Comparison of ENCODE assay signal across 21 cellular contexts in genomic region chr6:5266423-5266822, GRCh38. TPM values are rescaled to one million over a fixed set of nuclear protein-coding genes. Genes with fewer than 3 reads are reported as not detected.
DNase-seq lines count a peak whose midpoint lies in the region; ATAC-seq, FAIRE-seq and TF ChIP-seq lines count a peak whose summit lies in the region.
"Had no signal": no experiment of that assay in that cellular context is flagged by ENCODE, and none has a peak within 500 bp of the region (broad histone marks: within the 10 kb centered on the region; RNA-seq: fewer than 3 reads in every experiment).

No MANE protein-coding gene starts in this region.

- H3K9me3 Mint-ChIP-seq in activated CD8-positive, alpha-beta memory T cell treated with anti-CD3 and anti-CD28 coated beads, Interleukin-2, amount 10 ng/mL, durations not matched to agents 7 days and 5 days (ENCODE audit: low read depth) = no peaks in the 10 kb centered on the region
- peaks cover 4% of the 10 kb centered on the region for H3K9me3 Mint-ChIP-seq in activated CD4-positive, alpha-beta memory T cell treated with anti-CD3 and anti-CD28 coated beads, Interleukin-2, amount 10 ng/mL, durations not matched to agents 7 days and 5 days
- no peaks in the 10 kb centered on the region for H3K9me3 Mint-ChIP-seq in stimulated activated memory B cell treated with anti-CD40 and anti-IgM and Interleukin-4, amounts not matched to agents 10 μg/mL and 1 μg/mL and 100 μg/mL, for 72 hours
- H3K9me3 Mint-ChIP-seq: CD4-positive, alpha-beta T cell; IgD-negative memory B cell had no signal

- no peak overlapping the region for H2AFZ ChIP-seq in HepG2 (ENCODE audit: low read length)

- no peak for TF ChIP-seq EP300 in HepG2 (IDR thresholded peaks at IDR 0.05; ENCODE audit: low read depth in 2 of 2, low read length in 2 of 2)
- no peak for TF ChIP-seq EP300 in HepG2 (CRISPR knock-in tag; IDR thresholded peaks at IDR 0.05; ENCODE audit: borderline replicate concordance)

- no peak overlapping the region for H3K4me3 ChIP-seq in HepG2 (replicated peaks in 1 of 3; ENCODE audit: insufficient read depth in 1 of 3, low read depth in 2 of 3, low read length in 3 of 3)
- H3K4me3 ChIP-seq in psoas muscle = no peak overlapping the region
- H3K4me3 ChIP-seq: BLaER1 treated with 17β-estradiol and CSF1 and Interleukin-3, amounts not matched to agents 10 nM and 100 nM had no signal

- no peaks in the 10 kb centered on the region for H3K27me3 Mint-ChIP-seq in activated CD8-positive, alpha-beta memory T cell treated with anti-CD3 and anti-CD28 coated beads, Interleukin-2, amount 10 ng/mL, durations not matched to agents 7 days and 5 days
- no peaks in the 10 kb centered on the region for H3K27me3 Mint-ChIP-seq in activated CD4-positive, alpha-beta memory T cell treated with anti-CD3 and anti-CD28 coated beads, Interleukin-2, amount 10 ng/mL, durations not matched to agents 7 days and 5 days
- H3K27me3 Mint-ChIP-seq in stimulated activated memory B cell treated with anti-CD40 and anti-IgM and Interleukin-4, amounts not matched to agents 10 μg/mL and 1 μg/mL and 100 μg/mL, for 72 hours = no peaks in the 10 kb centered on the region
- H3K27me3 Mint-ChIP-seq: CD4-positive, alpha-beta T cell; IgD-negative memory B cell had no signal

- no peak overlapping the region for H3K27ac ChIP-seq in HepG2 (ENCODE audit: extremely low read length, insufficient read depth, low read length)
- no peak overlapping the region for H3K27ac ChIP-seq in psoas muscle
- H3K27ac ChIP-seq: BLaER1 treated with 17β-estradiol and CSF1 and Interleukin-3, amounts not matched to agents 10 nM and 100 nM; KMS-11; RWPE1 had no signal

- no peaks in the 10 kb centered on the region; the same call in 1 of the 2 replicates for H4K20me1 ChIP-seq in HepG2 (ENCODE audit: insufficient read depth, low read length)

- no TSS peak for BruUV-seq in HepG2 (replicated peaks; lab: Mats Ljungman, UMichigan)

- H3K79me2 ChIP-seq in HepG2 (ENCODE audit: insufficient read depth, low read length) = peaks cover 41% of the 10 kb centered on the region

- CTCF ChIA-PET in activated CD8-positive, alpha-beta memory T cell treated with anti-CD3 and anti-CD28 coated beads, Interleukin-2, amount 10 ng/mL, durations not matched to agents 7 days and 5 days (lab: Charles Lee) = interaction anchor here (0.9 to 1.8 kb wide), 6 partner anchors 12 to 263 kb away, joined by 3 to 6 read pairs (median 4); partner anchors contain the start of gene RPP40
- CTCF ChIA-PET in activated CD4-positive, alpha-beta memory T cell treated with anti-CD3 and anti-CD28 coated beads, Interleukin-2, amount 10 ng/mL, durations not matched to agents 7 days and 5 days (lab: Charles Lee) = interaction anchor here (0.8 to 2.2 kb wide), 7 partner anchors 8 to 135 kb away, joined by 3 to 8 read pairs (median 4); no protein-coding TSS in a partner anchor
- CTCF ChIA-PET in HepG2 (lab: Yijun Ruan, JAX; ENCODE audit: low intra/inter-chr PET ratio, low total read pairs) = no interaction called here

- H3K4me3 Mint-ChIP-seq in activated CD8-positive, alpha-beta memory T cell treated with anti-CD3 and anti-CD28 coated beads, Interleukin-2, amount 10 ng/mL, durations not matched to agents 7 days and 5 days = no peak overlapping the region
- H3K4me3 Mint-ChIP-seq in activated CD4-positive, alpha-beta memory T cell treated with anti-CD3 and anti-CD28 coated beads, Interleukin-2, amount 10 ng/mL, durations not matched to agents 7 days and 5 days = peak overlapping the region; percentile 48
- no peak overlapping the region for H3K4me3 Mint-ChIP-seq in stimulated activated memory B cell treated with anti-CD40 and anti-IgM and Interleukin-4, amounts not matched to agents 10 μg/mL and 1 μg/mL and 100 μg/mL, for 72 hours
- H3K4me3 Mint-ChIP-seq: CD4-positive, alpha-beta T cell had no signal

- TF ChIP-seq CTCF in HepG2 (CRISPR knock-in tag; IDR thresholded peaks at IDR 0.05) = no peak
- no peak for TF ChIP-seq CTCF in psoas muscle (IDR thresholded peaks at IDR 0.05)

- peak overlapping the region; percentile 67 for H3K27ac Mint-ChIP-seq in activated CD8-positive, alpha-beta memory T cell treated with anti-CD3 and anti-CD28 coated beads, Interleukin-2, amount 10 ng/mL, durations not matched to agents 7 days and 5 days
- peak overlapping the region; percentile 53 for H3K27ac Mint-ChIP-seq in activated CD4-positive, alpha-beta memory T cell treated with anti-CD3 and anti-CD28 coated beads, Interleukin-2, amount 10 ng/mL, durations not matched to agents 7 days and 5 days
- H3K27ac Mint-ChIP-seq in stimulated activated memory B cell treated with anti-CD40 and anti-IgM and Interleukin-4, amounts not matched to agents 10 μg/mL and 1 μg/mL and 100 μg/mL, for 72 hours = peak overlapping the region; percentile 61
- H3K27ac Mint-ChIP-seq: CD4-positive, alpha-beta T cell had no signal

- H3K36me3 ChIP-seq in HepG2 (replicated peaks in 1 of 2; ENCODE audit: control insufficient read depth in 1 of 2, insufficient read depth in 2 of 2, low read length in 2 of 2) = no peaks in the 10 kb centered on the region
- H3K36me3 ChIP-seq in psoas muscle (ENCODE audit: insufficient read depth in 1 of 2, low read depth in 1 of 2) = no peaks in the 10 kb centered on the region

- H3K27me3 ChIP-seq in HepG2 (ENCODE audit: control insufficient read depth in 1 of 2, insufficient read depth in 2 of 2, low read length in 2 of 2) (no peaks in the 10 kb centered on the region; a peak in 1 of 5 replicates), psoas muscle (ENCODE audit: insufficient read depth in 3 of 3, low read length in 2 of 3) (no peaks in the 10 kb centered on the region)
- H3K27me3 ChIP-seq: BLaER1 treated with 17β-estradiol and CSF1 and Interleukin-3, amounts not matched to agents 10 nM and 100 nM had no signal

- H3K4me1 Mint-ChIP-seq in activated CD8-positive, alpha-beta memory T cell treated with anti-CD3 and anti-CD28 coated beads, Interleukin-2, amount 10 ng/mL, durations not matched to agents 7 days and 5 days = peaks cover 50% of the 10 kb centered on the region
- H3K4me1 Mint-ChIP-seq in activated CD4-positive, alpha-beta memory T cell treated with anti-CD3 and anti-CD28 coated beads, Interleukin-2, amount 10 ng/mL, durations not matched to agents 7 days and 5 days = peaks cover 58% of the 10 kb centered on the region
- peaks cover 35% of the 10 kb centered on the region for H3K4me1 Mint-ChIP-seq in stimulated activated memory B cell treated with anti-CD40 and anti-IgM and Interleukin-4, amounts not matched to agents 10 μg/mL and 1 μg/mL and 100 μg/mL, for 72 hours

- TF ChIP-seq RAD21 in HepG2 (CRISPR knock-in tag; IDR thresholded peaks at IDR 0.05) = no peak

- no peak overlapping the region for H3K4me2 ChIP-seq in HepG2 (ENCODE audit: low read depth, low read length)
- H3K4me2 ChIP-seq: BLaER1 treated with 17β-estradiol and CSF1 and Interleukin-3, amounts not matched to agents 10 nM and 100 nM; KMS-11 had no signal

- H3K4me1 ChIP-seq in HepG2 (ENCODE audit: insufficient read depth, low read length) (peaks cover 21% of the 10 kb centered on the region), psoas muscle (peaks cover 11% of the 10 kb centered on the region)

- 96% methylated on average over 2 of the region's 2 CpGs for WGBS in HepG2 (ENCODE audit: low lambda C conversion rate)
- WGBS in psoas muscle, 3 donors = 94 to 98% (median 96%) methylated on average over 2 of the region's 2 CpGs

- intact Hi-C loops in HepG2 (cut with micrococcal nuclease; ENCODE audit: unreplicated experiment) = no loop called here
- intact Hi-C loops in psoas muscle (cut with DNase I) = no loop called here

- no peak overlapping the region for H3K9ac ChIP-seq in HepG2 (ENCODE audit: insufficient read depth, low read depth, low read length)
- H3K9ac ChIP-seq: BLaER1 treated with 17β-estradiol and CSF1 and Interleukin-3, amounts not matched to agents 10 nM and 100 nM; KMS-11 had no signal

- no peak for DNase-seq in activated CD8-positive, alpha-beta memory T cell treated with anti-CD3 and anti-CD28 coated beads, Interleukin-2, amount 10 ng/mL, durations not matched to agents 7 days and 5 days
- no peak for DNase-seq in activated CD8-positive, alpha-beta memory T cell treated with anti-CD3 and anti-CD28 coated beads for 24 hours
- DNase-seq in activated CD4-positive, alpha-beta memory T cell treated with anti-CD3 and anti-CD28 coated beads, Interleukin-2, amount 10 ng/mL, durations not matched to agents 7 days and 5 days = no peak
- no peak for DNase-seq in HepG2 (ENCODE audit: low spot score)
- no peak for DNase-seq in psoas muscle
- DNase-seq in ACHN = no peak
- DNase-seq: CD4-positive, alpha-beta T cell; COR-L47; DMS53; MM.1S; NCI-H2029; NCI-H446 treated with DMSO at 0.1 percent for 48 hours; NCI-H526; SHP77 had no signal

- POLR2A ChIA-PET in activated CD4-positive, alpha-beta memory T cell treated with anti-CD3 and anti-CD28 coated beads, Interleukin-2, amount 10 ng/mL, durations not matched to agents 7 days and 5 days (lab: Charles Lee) = interaction anchor here (0.8 to 3.2 kb wide), 4 partner anchors 13 to 92 kb away, joined by 3 to 16 read pairs (median 8); no protein-coding TSS in a partner anchor
- POLR2A ChIA-PET in HepG2 (lab: Yijun Ruan, JAX) = no interaction called here

- no peak for ATAC-seq in activated CD8-positive, alpha-beta memory T cell treated with anti-CD3 and anti-CD28 coated beads, Interleukin-2, amount 10 ng/mL, durations not matched to agents 7 days and 5 days
- ATAC-seq in HepG2 (peak; percentile 72), psoas muscle (no peak)
- no peak for ATAC-seq in stimulated activated memory B cell treated with anti-CD40 and anti-IgM and Interleukin-4, amounts not matched to agents 10 μg/mL and 1 μg/mL and 100 μg/mL, for 72 hours
- ATAC-seq: Panc1 had no signal

- H3K9me3 ChIP-seq in HepG2 (ENCODE audit: low read length) (no peaks in the 10 kb centered on the region), psoas muscle (peaks cover 2% of the 10 kb centered on the region)

- peaks cover 25% of the 10 kb centered on the region for H3K36me3 Mint-ChIP-seq in activated CD8-positive, alpha-beta memory T cell treated with anti-CD3 and anti-CD28 coated beads, Interleukin-2, amount 10 ng/mL, durations not matched to agents 7 days and 5 days
- H3K36me3 Mint-ChIP-seq in activated CD4-positive, alpha-beta memory T cell treated with anti-CD3 and anti-CD28 coated beads, Interleukin-2, amount 10 ng/mL, durations not matched to agents 7 days and 5 days (ENCODE audit: low read depth) = peaks cover 27% of the 10 kb centered on the region
- peaks cover 15% of the 10 kb centered on the region for H3K36me3 Mint-ChIP-seq in stimulated activated memory B cell treated with anti-CD40 and anti-IgM and Interleukin-4, amounts not matched to agents 10 μg/mL and 1 μg/mL and 100 μg/mL, for 72 hours

- in situ Hi-C loops in HepG2 (cut with HindIII; ENCODE audit: extremely low pct_ligation_motif_present, low pct_unique_long_range_greater_than_20kb) (no loop called here), ACHN (cut with HindIII; ENCODE audit: low pct_ligation_motif_present, low pct_unique_long_range_greater_than_20kb, low sequenced_read_pairs) (no loop called here)

- TF ChIP-seq POLR2A in HepG2 (IDR thresholded peaks at IDR 0.05; ENCODE audit: insufficient read depth in 1 of 2, low read depth in 2 of 2, low read length in 2 of 2) = no peak

- FAIRE-seq in HepG2 (lab: Jason Lieb, UNC) = no peak
- FAIRE-seq: G401.6 had no signal

RNA-seq across cellular contexts. Expression of gene FARS2, which starts 5.1 kb away (rescaled TPM):
- 10 to 100 TPM; 23.2 to 28.3 TPM for total RNA-seq in activated CD8-positive, alpha-beta memory T cell treated with anti-CD3 and anti-CD28 coated beads, Interleukin-2, amount 10 ng/mL, durations not matched to agents 7 days and 5 days
- total RNA-seq in activated CD4-positive, alpha-beta memory T cell treated with anti-CD3 and anti-CD28 coated beads, Interleukin-2, amount 10 ng/mL, durations not matched to agents 7 days and 5 days = 10 to 100 TPM; 17.6 to 18.7 TPM
- 26.0 and 28.0 TPM in 2 replicates for total RNA-seq in HepG2 (2016; rRNA removed; fragmentation: Illumina TruSeq; extraction: Trizol)
- total RNA-seq in HepG2 (2016; cell fraction: cytosol; rRNA removed; fragmentation: Illumina TruSeq; extraction: Trizol; ENCODE audit: low read depth) = 38.2 and 38.5 TPM in 2 replicates
- total RNA-seq in HepG2 (2016; cell fraction: insoluble cytoplasmic fraction; rRNA removed; fragmentation: Illumina TruSeq; extraction: Trizol) = 24.7 and 29.3 TPM in 2 replicates
- total RNA-seq in HepG2 (2016; cell fraction: membrane; rRNA removed; fragmentation: Illumina TruSeq; extraction: Trizol) = 21.6 and 25.0 TPM in 2 replicates
- 29.9 and 30.1 TPM in 2 replicates for total RNA-seq in HepG2 (2016; cell fraction: nucleus; rRNA removed; fragmentation: Illumina TruSeq; extraction: Trizol)
- polyA plus RNA-seq in HepG2 (2011; rRNA removed) = 12.7 and 15.4 TPM in 2 replicates
- polyA plus RNA-seq in HepG2 (2011; cell fraction: cytosol; rRNA removed) = 12.8 and 14.3 TPM in 2 replicates
- polyA plus RNA-seq in HepG2 (2011; cell fraction: nucleus; rRNA removed) = 8.4 and 10.7 TPM in 2 replicates
- 7.3 and 8.6 TPM in 2 replicates for polyA plus RNA-seq in HepG2 (2012)
- polyA plus RNA-seq in HepG2 (2016; cell fraction: cytosol; fragmentation: Illumina TruSeq; extraction: Trizol; ENCODE audit: low read depth) = 6.3 and 6.7 TPM in 2 replicates
- 17.7 and 22.2 TPM in 2 replicates for polyA plus RNA-seq in HepG2 (2016; cell fraction: insoluble cytoplasmic fraction; fragmentation: Illumina TruSeq; extraction: Trizol; ENCODE audit: low read depth)
- polyA plus RNA-seq in HepG2 (2016; cell fraction: membrane; fragmentation: Illumina TruSeq; extraction: Trizol; ENCODE audit: low read depth) = 7.8 and 8.7 TPM in 2 replicates
- 9.7 and 11.7 TPM in 2 replicates for polyA plus RNA-seq in HepG2 (2016; cell fraction: nucleus; fragmentation: Illumina TruSeq; extraction: Trizol; ENCODE audit: insufficient read depth, low read depth)
- polyA minus RNA-seq in HepG2 (2011; rRNA and poly(A)+ RNA removed; ENCODE audit: low replicate concordance) = 53.8 and 71.4 TPM in 2 replicates
- 9.6 and 10.5 TPM in 2 replicates for polyA minus RNA-seq in HepG2 (2011; cell fraction: cytosol; rRNA and poly(A)+ RNA removed)
- 54.6 and 59.7 TPM in 2 replicates for polyA minus RNA-seq in HepG2 (2011; cell fraction: nucleus; rRNA and poly(A)+ RNA removed)
- total RNA-seq in psoas muscle = 10 to 100 TPM; 10.6 to 17.5 (median 15.8) TPM
- polyA plus RNA-seq in psoas muscle = 10 to 100 TPM; 13.0 to 17.3 (median 13.4) TPM

RNA-seq across cellular contexts. Expression of gene LYRM4, which starts 5.7 kb away (rescaled TPM):
- total RNA-seq in activated CD8-positive, alpha-beta memory T cell treated with anti-CD3 and anti-CD28 coated beads, Interleukin-2, amount 10 ng/mL, durations not matched to agents 7 days and 5 days = 10 to 100 TPM; 36.4 to 39.6 TPM
- total RNA-seq in activated CD4-positive, alpha-beta memory T cell treated with anti-CD3 and anti-CD28 coated beads, Interleukin-2, amount 10 ng/mL, durations not matched to agents 7 days and 5 days = 10 to 100 TPM; 21.2 to 22.7 TPM
- total RNA-seq in HepG2 (2016; rRNA removed; fragmentation: Illumina TruSeq; extraction: Trizol) (64.6 and 80.2 TPM in 2 replicates), psoas muscle (10 to 100 TPM; 11.3 to 21.1 (median 16.2) TPM)
- total RNA-seq in HepG2 (2016; cell fraction: cytosol; rRNA removed; fragmentation: Illumina TruSeq; extraction: Trizol; ENCODE audit: low read depth) = 73.1 and 82.6 TPM in 2 replicates
- 63.7 and 77.9 TPM in 2 replicates for total RNA-seq in HepG2 (2016; cell fraction: insoluble cytoplasmic fraction; rRNA removed; fragmentation: Illumina TruSeq; extraction: Trizol)
- 106 and 122 TPM in 2 replicates for total RNA-seq in HepG2 (2016; cell fraction: membrane; rRNA removed; fragmentation: Illumina TruSeq; extraction: Trizol)
- total RNA-seq in HepG2 (2016; cell fraction: nucleus; rRNA removed; fragmentation: Illumina TruSeq; extraction: Trizol) = 32.6 and 33.3 TPM in 2 replicates
- polyA plus RNA-seq in HepG2 (2011; rRNA removed) (57.0 and 67.5 TPM in 2 replicates), psoas muscle (10 to 100 TPM; 13.4 to 19.1 (median 15.0) TPM)
- 51.3 and 61.3 TPM in 2 replicates for polyA plus RNA-seq in HepG2 (2011; cell fraction: cytosol; rRNA removed)
- polyA plus RNA-seq in HepG2 (2011; cell fraction: nucleus; rRNA removed) = 14.6 and 17.6 TPM in 2 replicates
- 54.2 and 60.4 TPM in 2 replicates for polyA plus RNA-seq in HepG2 (2012)
- 97.6 and 109 TPM in 2 replicates for polyA plus RNA-seq in HepG2 (2016; cell fraction: cytosol; fragmentation: Illumina TruSeq; extraction: Trizol; ENCODE audit: low read depth)
- polyA plus RNA-seq in HepG2 (2016; cell fraction: insoluble cytoplasmic fraction; fragmentation: Illumina TruSeq; extraction: Trizol; ENCODE audit: low read depth) = 80.7 and 81.4 TPM in 2 replicates
- polyA plus RNA-seq in HepG2 (2016; cell fraction: membrane; fragmentation: Illumina TruSeq; extraction: Trizol; ENCODE audit: low read depth) = 106 and 108 TPM in 2 replicates
- 40.8 and 43.1 TPM in 2 replicates for polyA plus RNA-seq in HepG2 (2016; cell fraction: nucleus; fragmentation: Illumina TruSeq; extraction: Trizol; ENCODE audit: insufficient read depth, low read depth)
- polyA minus RNA-seq in HepG2 (2011; rRNA and poly(A)+ RNA removed; ENCODE audit: low replicate concordance) = 29.2 and 36.0 TPM in 2 replicates
- 18.1 and 22.4 TPM in 2 replicates for polyA minus RNA-seq in HepG2 (2011; cell fraction: cytosol; rRNA and poly(A)+ RNA removed)
- polyA minus RNA-seq in HepG2 (2011; cell fraction: nucleus; rRNA and poly(A)+ RNA removed) = 25.2 and 25.4 TPM in 2 replicates
